Comparison of ENCODE assay signal across 10 cellular contexts in genomic region chr2:209029249-209029648, GRCh38.
"Had no signal": no experiment of that assay in that cellular context is flagged by ENCODE, and none has a peak within 500 bp of the region (broad histone marks: within the 10 kb centered on the region; RNA-seq: fewer than 3 reads in every experiment).

No MANE protein-coding gene starts in this region.

- H2AFZ ChIP-seq: GM23248 had no signal

- H3K4me3 ChIP-seq: GM23248 had no signal

- H3K27ac ChIP-seq: GM23248, HL-60, KMS-11 had no signal

- H3K4me2 ChIP-seq: KMS-11 had no signal

- DNase-seq: GM23248, H9, HCEC 1CT, IMR-90, Karpas-422, KBM-7 had no signal

- FAIRE-seq: H1, H54 had no signal

- H3K9ac ChIP-seq: GM23248, KMS-11 had no signal
